Comparison of ENCODE assay signal across 26 cellular contexts in genomic region chr21:26888931-26889330, GRCh38.
"Had no signal": no experiment of that assay in that cellular context is flagged by ENCODE, and none has a peak within 500 bp of the region (broad histone marks: within the 10 kb centered on the region; RNA-seq: fewer than 3 reads in every experiment).

No MANE protein-coding gene starts in this region.

- ATAC-seq: effector memory CD8-positive, alpha-beta T cell; left lobe of liver; mucosa of descending colon; natural killer cell treated with Interleukin-12 subunit alpha and Interleukin-12 subunit beta and Interleukin-15 and Interleukin-18, amount 100 ng/mL, for 72 hours; sciatic nerve; stimulated activated effector memory CD8-positive, alpha-beta T cell treated with anti-CD3 and anti-CD28 coated beads, Interleukin-12 subunit alpha, Interleukin-12 subunit beta, amount 100 ng/mL, for 72 hours had no signal

- DNase-seq: cortex of kidney; effector memory CD8-positive, alpha-beta T cell; erythroblast; esophagus squamous epithelium; head of caudate nucleus; kidney; mucosa of descending colon; naive B cell; stimulated activated CD4-positive, alpha-beta T cell treated with anti-CD3 and anti-CD28 coated beads, Interleukin-2, amount 100 ng/mL, for 24 hours; stimulated activated CD4-positive, alpha-beta T cell treated with anti-CD3 and anti-CD28 coated beads, Interleukin-4, amount 100 ng/mL, for 24 hours; stimulated activated naive CD4-positive, alpha-beta T cell treated with Interleukin-2 at 50 U/mL for 16 hours; stomach; tibial artery had no signal

- H3K4me1 ChIP-seq: right atrium auricular region, stomach had no signal

- H3K27me3 Mint-ChIP-seq: effector memory CD8-positive, alpha-beta T cell; memory B cell had no signal

- H3K4me3 ChIP-seq: esophagus squamous epithelium, hepatocyte, lung, mucosa of descending colon, prostate gland, right atrium auricular region, stomach, tibial artery had no signal

- H3K27ac ChIP-seq: esophagus squamous epithelium, hepatocyte, neutrophil, right atrium auricular region, stomach, tibial artery had no signal

- H3K4me2 ChIP-seq: hepatocyte had no signal

- H3K9me3 Mint-ChIP-seq: effector memory CD8-positive, alpha-beta T cell; naive B cell; natural killer cell treated with Interleukin-12 subunit alpha and Interleukin-12 subunit beta and Interleukin-15 and Interleukin-18, amount 100 ng/mL, for 72 hours; neural crest cell had no signal

- H3K9me3 ChIP-seq: esophagus squamous epithelium, mucosa of descending colon, neutrophil, prostate gland, right atrium auricular region, stomach, tibial artery had no signal

- H3K36me3 ChIP-seq: esophagus squamous epithelium, neutrophil, prostate gland, right atrium auricular region, stomach, tibial artery had no signal

- H3K4me1 Mint-ChIP-seq: memory B cell; naive B cell; neural crest cell; stimulated activated effector memory CD8-positive, alpha-beta T cell treated with anti-CD3 and anti-CD28 coated beads, Interleukin-12 subunit alpha, Interleukin-12 subunit beta, amount 100 ng/mL, for 72 hours had no signal

- H3K27ac Mint-ChIP-seq: effector memory CD8-positive, alpha-beta T cell; memory B cell; mesothelial cell of epicardium; naive B cell; natural killer cell treated with Interleukin-12 subunit alpha and Interleukin-12 subunit beta and Interleukin-15 and Interleukin-18, amount 100 ng/mL, for 72 hours; stimulated activated effector memory CD8-positive, alpha-beta T cell treated with anti-CD3 and anti-CD28 coated beads, Interleukin-12 subunit alpha, Interleukin-12 subunit beta, amount 100 ng/mL, for 72 hours; type B pancreatic cell had no signal

- H3K79me2 ChIP-seq: hepatocyte had no signal

- H3K27me3 ChIP-seq: esophagus squamous epithelium, hepatocyte, neutrophil, right atrium auricular region, stomach, tibial artery had no signal

- H3K4me3 Mint-ChIP-seq: effector memory CD8-positive, alpha-beta T cell; memory B cell; mesothelial cell of epicardium; naive B cell; natural killer cell treated with Interleukin-12 subunit alpha and Interleukin-12 subunit beta and Interleukin-15 and Interleukin-18, amount 100 ng/mL, for 72 hours; neural crest cell; stimulated activated effector memory CD8-positive, alpha-beta T cell treated with anti-CD3 and anti-CD28 coated beads, Interleukin-12 subunit alpha, Interleukin-12 subunit beta, amount 100 ng/mL, for 72 hours; type B pancreatic cell had no signal

- H3K36me3 Mint-ChIP-seq: memory B cell; mesothelial cell of epicardium; naive B cell; natural killer cell treated with Interleukin-12 subunit alpha and Interleukin-12 subunit beta and Interleukin-15 and Interleukin-18, amount 100 ng/mL, for 72 hours; stimulated activated effector memory CD8-positive, alpha-beta T cell treated with anti-CD3 and anti-CD28 coated beads, Interleukin-12 subunit alpha, Interleukin-12 subunit beta, amount 100 ng/mL, for 72 hours had no signal
